Comparison of ENCODE assay signal across 1 cellular context in the genomic region with DNA sequence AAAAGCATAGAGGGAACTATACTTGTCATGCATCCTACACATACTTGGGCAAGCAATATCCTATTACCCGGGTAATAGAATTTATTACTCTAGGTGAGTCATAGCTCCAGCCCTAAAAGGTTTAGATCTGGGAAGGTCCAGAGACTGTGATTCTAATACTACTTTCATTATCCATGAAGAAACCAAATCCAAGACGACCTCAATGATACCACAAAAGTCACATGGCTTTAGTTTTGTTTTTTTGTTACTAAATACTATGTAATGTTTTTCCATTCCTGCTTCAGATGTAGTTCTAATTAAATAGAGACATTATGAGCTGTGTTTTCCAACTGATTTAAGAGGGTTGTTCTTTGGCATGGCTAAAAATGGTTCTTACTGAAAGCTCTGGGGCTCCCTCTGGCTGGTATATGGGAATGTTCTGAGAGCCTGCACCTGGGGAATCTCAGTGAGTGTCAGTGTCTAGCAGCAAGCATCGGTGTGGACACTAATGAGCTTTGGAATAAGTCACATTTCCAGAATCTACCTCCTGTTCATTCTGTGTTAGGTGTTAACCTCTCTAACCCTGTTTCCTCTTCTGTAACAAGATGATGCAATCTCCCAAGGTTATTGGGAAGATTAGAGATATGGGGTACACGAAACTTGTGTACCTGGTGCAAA.
TF ChIP-seq lines count a peak whose summit lies in the region.

No MANE protein-coding gene starts in this region.

TF ChIP-seq in HepG2, 621 proteins besides CTCF, POLR2A, EP300 and RAD21 (continues in another document):
- TF ChIP-seq, protein P1, sequence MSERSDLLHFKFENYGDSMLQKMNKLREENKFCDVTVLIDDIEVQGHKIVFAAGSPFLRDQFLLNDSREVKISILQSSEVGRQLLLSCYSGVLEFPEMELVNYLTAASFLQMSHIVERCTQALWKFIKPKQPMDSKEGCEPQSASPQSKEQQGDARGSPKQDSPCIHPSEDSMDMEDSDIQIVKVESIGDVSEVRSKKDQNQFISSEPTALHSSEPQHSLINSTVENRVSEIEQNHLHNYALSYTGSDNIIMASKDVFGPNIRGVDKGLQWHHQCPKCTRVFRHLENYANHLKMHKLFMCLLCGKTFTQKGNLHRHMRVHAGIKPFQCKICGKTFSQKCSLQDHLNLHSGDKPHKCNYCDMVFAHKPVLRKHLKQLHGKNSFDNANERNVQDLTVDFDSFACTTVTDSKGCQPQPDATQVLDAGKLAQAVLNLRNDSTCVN (CRISPR knock-in tag; IDR thresholded peaks at IDR 0.05; ENCODE audit: borderline replicate concordance) = no peak
- TF ChIP-seq SNRNP70 (IDR thresholded peaks at IDR 0.05; ENCODE audit: low read depth, low read length) = no peak
- no peak for TF ChIP-seq GPN1 (CRISPR knock-in tag; IDR thresholded peaks at IDR 0.05; ENCODE audit: borderline replicate concordance)
- no peak for TF ChIP-seq PHF20 (CRISPR knock-in tag; IDR thresholded peaks at IDR 0.05)
- TF ChIP-seq REPIN1 (CRISPR knock-in tag; IDR thresholded peaks at IDR 0.05; ENCODE audit: borderline replicate concordance, low read depth) = no peak; the same call in 1 of the 2 replicates
- TF ChIP-seq WIZ (CRISPR knock-in tag; IDR thresholded peaks at IDR 0.05) = no peak
- no peak for TF ChIP-seq PAF1 (CRISPR knock-in tag; IDR thresholded peaks at IDR 0.05)
- 0 out of 2 replicates have a peak, but pooled peaks have one; percentile 35 for TF ChIP-seq TGIF2 (CRISPR knock-in tag; IDR thresholded peaks at IDR 0.05)
- TF ChIP-seq NR2F1 (CRISPR knock-in tag; IDR thresholded peaks at IDR 0.05) = peak in 1 of 2 experiments; percentile 50; a peak in 1 of 4 replicates
- no peak for TF ChIP-seq ZBTB42 (CRISPR knock-in tag; IDR thresholded peaks at IDR 0.05)
- no peak for TF ChIP-seq ZNF780A (CRISPR knock-in tag; IDR thresholded peaks at IDR 0.05)
- TF ChIP-seq, protein P2, sequence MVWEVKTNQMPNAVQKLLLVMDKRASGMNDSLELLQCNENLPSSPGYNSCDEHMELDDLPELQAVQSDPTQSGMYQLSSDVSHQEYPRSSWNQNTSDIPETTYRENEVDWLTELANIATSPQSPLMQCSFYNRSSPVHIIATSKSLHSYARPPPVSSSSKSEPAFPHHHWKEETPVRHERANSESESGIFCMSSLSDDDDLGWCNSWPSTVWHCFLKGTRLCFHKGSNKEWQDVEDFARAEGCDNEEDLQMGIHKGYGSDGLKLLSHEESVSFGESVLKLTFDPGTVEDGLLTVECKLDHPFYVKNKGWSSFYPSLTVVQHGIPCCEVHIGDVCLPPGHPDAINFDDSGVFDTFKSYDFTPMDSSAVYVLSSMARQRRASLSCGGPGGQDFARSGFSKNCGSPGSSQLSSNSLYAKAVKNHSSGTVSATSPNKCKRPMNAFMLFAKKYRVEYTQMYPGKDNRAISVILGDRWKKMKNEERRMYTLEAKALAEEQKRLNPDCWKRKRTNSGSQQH (CRISPR knock-in tag; IDR thresholded peaks at IDR 0.05; ENCODE audit: low read depth) = no peak
- TF ChIP-seq NR1H2 (CRISPR knock-in tag; IDR thresholded peaks at IDR 0.05; ENCODE audit: borderline replicate concordance, low read depth) = no peak
- TF ChIP-seq ZFP82 (CRISPR knock-in tag; IDR thresholded peaks at IDR 0.05; ENCODE audit: borderline replicate concordance) = no peak
- no peak for TF ChIP-seq ZNF468 (CRISPR knock-in tag; IDR thresholded peaks at IDR 0.05)
- TF ChIP-seq, protein P3, sequence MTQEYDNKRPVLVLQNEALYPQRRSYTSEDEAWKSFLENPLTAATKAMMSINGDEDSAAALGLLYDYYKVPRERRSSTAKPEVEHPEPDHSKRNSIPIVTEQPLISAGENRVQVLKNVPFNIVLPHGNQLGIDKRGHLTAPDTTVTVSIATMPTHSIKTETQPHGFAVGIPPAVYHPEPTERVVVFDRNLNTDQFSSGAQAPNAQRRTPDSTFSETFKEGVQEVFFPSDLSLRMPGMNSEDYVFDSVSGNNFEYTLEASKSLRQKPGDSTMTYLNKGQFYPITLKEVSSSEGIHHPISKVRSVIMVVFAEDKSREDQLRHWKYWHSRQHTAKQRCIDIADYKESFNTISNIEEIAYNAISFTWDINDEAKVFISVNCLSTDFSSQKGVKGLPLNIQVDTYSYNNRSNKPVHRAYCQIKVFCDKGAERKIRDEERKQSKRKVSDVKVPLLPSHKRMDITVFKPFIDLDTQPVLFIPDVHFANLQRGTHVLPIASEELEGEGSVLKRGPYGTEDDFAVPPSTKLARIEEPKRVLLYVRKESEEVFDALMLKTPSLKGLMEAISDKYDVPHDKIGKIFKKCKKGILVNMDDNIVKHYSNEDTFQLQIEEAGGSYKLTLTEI (CRISPR knock-in tag; conservative IDR thresholded peaks at IDR 0.05) = no peak
- 0 out of 2 replicates have a peak, but pooled peaks have one; percentile 66 for TF ChIP-seq ZSCAN31 (CRISPR knock-in tag; IDR thresholded peaks at IDR 0.05; ENCODE audit: low read depth)
- no peak for TF ChIP-seq ARHGAP35 (CRISPR knock-in tag; IDR thresholded peaks at IDR 0.05; ENCODE audit: borderline replicate concordance)
- no peak for TF ChIP-seq ZNF777 (CRISPR knock-in tag; IDR thresholded peaks at IDR 0.05)
- TF ChIP-seq, protein P4, sequence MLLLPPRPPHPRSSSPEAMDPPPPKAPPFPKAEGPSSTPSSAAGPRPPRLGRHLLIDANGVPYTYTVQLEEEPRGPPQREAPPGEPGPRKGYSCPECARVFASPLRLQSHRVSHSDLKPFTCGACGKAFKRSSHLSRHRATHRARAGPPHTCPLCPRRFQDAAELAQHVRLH (CRISPR knock-in tag; IDR thresholded peaks at IDR 0.05; ENCODE audit: borderline replicate concordance, low read depth) = no peak; the same call in 1 of the 2 replicates
- no peak for TF ChIP-seq KLF11 (CRISPR knock-in tag; IDR thresholded peaks at IDR 0.05)
- no peak for TF ChIP-seq ZNF260 (CRISPR knock-in tag; IDR thresholded peaks at IDR 0.05; ENCODE audit: borderline replicate concordance, low read depth)
- no peak for TF ChIP-seq TBX3 (IDR thresholded peaks at IDR 0.05; ENCODE audit: borderline replicate concordance)
- TF ChIP-seq SOX6 (IDR thresholded peaks at IDR 0.05) = no peak
- TF ChIP-seq SOX6 (CRISPR knock-in tag; IDR thresholded peaks at IDR 0.05) = no peak; the same call in 1 of the 2 replicates
- no peak for TF ChIP-seq SUZ12 (IDR thresholded peaks at IDR 0.05; ENCODE audit: low read depth, low read length)
- no peak for TF ChIP-seq ZSCAN22 (CRISPR knock-in tag; IDR thresholded peaks at IDR 0.05)
- no peak for TF ChIP-seq YY1 (IDR thresholded peaks at IDR 0.05; ENCODE audit: insufficient read depth, insufficient replicate concordance, low read depth, low read length)
- TF ChIP-seq ZSCAN21 (CRISPR knock-in tag; IDR thresholded peaks at IDR 0.05; ENCODE audit: borderline replicate concordance) = no peak
- no peak for TF ChIP-seq ZNF501 (CRISPR knock-in tag; IDR thresholded peaks at IDR 0.05)
- TF ChIP-seq AHR (CRISPR knock-in tag; IDR thresholded peaks at IDR 0.05) = no peak
- TF ChIP-seq, protein P5, sequence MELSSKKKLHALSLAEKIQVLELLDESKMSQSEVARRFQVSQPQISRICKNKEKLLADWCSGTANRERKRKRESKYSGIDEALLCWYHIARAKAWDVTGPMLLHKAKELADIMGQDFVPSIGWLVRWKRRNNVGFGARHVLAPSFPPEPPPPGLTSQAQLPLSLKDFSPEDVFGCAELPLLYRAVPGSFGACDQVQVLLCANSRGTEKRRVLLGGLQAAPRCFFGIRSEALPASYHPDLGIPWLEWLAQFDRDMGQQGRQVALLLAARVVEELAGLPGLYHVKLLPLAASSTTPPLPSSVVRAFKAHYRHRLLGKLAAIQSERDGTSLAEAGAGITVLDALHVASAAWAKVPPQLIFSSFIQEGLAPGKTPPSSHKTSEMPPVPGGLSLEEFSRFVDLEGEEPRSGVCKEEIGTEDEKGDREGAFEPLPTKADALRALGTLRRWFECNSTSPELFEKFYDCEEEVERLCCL (CRISPR knock-in tag; IDR thresholded peaks at IDR 0.05; ENCODE audit: borderline replicate concordance) = no peak
- TF ChIP-seq NFKB2 (CRISPR knock-in tag; IDR thresholded peaks at IDR 0.05; ENCODE audit: borderline replicate concordance) = no peak
- peak; percentile 49; the same call in 1 of the 2 replicates for TF ChIP-seq ZNF12 (CRISPR knock-in tag; IDR thresholded peaks at IDR 0.05)
- TF ChIP-seq ZFAT (CRISPR knock-in tag; conservative IDR thresholded peaks at IDR 0.05) = no peak
- no peak for TF ChIP-seq THYN1 (CRISPR knock-in tag; IDR thresholded peaks at IDR 0.05; ENCODE audit: borderline replicate concordance, low read depth)
- no peak for TF ChIP-seq ZNF354B (CRISPR knock-in tag; IDR thresholded peaks at IDR 0.05)
- TF ChIP-seq, protein P6, sequence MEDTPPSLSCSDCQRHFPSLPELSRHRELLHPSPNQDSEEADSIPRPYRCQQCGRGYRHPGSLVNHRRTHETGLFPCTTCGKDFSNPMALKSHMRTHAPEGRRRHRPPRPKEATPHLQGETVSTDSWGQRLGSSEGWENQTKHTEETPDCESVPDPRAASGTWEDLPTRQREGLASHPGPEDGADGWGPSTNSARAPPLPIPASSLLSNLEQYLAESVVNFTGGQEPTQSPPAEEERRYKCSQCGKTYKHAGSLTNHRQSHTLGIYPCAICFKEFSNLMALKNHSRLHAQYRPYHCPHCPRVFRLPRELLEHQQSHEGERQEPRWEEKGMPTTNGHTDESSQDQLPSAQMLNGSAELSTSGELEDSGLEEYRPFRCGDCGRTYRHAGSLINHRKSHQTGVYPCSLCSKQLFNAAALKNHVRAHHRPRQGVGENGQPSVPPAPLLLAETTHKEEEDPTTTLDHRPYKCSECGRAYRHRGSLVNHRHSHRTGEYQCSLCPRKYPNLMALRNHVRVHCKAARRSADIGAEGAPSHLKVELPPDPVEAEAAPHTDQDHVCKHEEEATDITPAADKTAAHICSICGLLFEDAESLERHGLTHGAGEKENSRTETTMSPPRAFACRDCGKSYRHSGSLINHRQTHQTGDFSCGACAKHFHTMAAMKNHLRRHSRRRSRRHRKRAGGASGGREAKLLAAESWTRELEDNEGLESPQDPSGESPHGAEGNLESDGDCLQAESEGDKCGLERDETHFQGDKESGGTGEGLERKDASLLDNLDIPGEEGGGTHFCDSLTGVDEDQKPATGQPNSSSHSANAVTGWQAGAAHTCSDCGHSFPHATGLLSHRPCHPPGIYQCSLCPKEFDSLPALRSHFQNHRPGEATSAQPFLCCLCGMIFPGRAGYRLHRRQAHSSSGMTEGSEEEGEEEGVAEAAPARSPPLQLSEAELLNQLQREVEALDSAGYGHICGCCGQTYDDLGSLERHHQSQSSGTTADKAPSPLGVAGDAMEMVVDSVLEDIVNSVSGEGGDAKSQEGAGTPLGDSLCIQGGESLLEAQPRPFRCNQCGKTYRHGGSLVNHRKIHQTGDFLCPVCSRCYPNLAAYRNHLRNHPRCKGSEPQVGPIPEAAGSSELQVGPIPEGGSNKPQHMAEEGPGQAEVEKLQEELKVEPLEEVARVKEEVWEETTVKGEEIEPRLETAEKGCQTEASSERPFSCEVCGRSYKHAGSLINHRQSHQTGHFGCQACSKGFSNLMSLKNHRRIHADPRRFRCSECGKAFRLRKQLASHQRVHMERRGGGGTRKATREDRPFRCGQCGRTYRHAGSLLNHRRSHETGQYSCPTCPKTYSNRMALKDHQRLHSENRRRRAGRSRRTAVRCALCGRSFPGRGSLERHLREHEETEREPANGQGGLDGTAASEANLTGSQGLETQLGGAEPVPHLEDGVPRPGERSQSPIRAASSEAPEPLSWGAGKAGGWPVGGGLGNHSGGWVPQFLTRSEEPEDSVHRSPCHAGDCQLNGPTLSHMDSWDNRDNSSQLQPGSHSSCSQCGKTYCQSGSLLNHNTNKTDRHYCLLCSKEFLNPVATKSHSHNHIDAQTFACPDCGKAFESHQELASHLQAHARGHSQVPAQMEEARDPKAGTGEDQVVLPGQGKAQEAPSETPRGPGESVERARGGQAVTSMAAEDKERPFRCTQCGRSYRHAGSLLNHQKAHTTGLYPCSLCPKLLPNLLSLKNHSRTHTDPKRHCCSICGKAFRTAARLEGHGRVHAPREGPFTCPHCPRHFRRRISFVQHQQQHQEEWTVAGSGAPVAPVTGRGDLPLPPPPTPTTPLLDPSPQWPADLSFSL (CRISPR knock-in tag; IDR thresholded peaks at IDR 0.05) = peak; percentile 49; the same call in 1 of the 2 replicates
- TF ChIP-seq SMAD3 (CRISPR knock-in tag; IDR thresholded peaks at IDR 0.05) = peak; percentile 51; the same call in 1 of the 2 replicates
- TF ChIP-seq TEAD2 (CRISPR knock-in tag; IDR thresholded peaks at IDR 0.05) = no peak
- TF ChIP-seq FOXM1 (CRISPR knock-in tag; IDR thresholded peaks at IDR 0.05) = no peak
- TF ChIP-seq, protein P7, sequence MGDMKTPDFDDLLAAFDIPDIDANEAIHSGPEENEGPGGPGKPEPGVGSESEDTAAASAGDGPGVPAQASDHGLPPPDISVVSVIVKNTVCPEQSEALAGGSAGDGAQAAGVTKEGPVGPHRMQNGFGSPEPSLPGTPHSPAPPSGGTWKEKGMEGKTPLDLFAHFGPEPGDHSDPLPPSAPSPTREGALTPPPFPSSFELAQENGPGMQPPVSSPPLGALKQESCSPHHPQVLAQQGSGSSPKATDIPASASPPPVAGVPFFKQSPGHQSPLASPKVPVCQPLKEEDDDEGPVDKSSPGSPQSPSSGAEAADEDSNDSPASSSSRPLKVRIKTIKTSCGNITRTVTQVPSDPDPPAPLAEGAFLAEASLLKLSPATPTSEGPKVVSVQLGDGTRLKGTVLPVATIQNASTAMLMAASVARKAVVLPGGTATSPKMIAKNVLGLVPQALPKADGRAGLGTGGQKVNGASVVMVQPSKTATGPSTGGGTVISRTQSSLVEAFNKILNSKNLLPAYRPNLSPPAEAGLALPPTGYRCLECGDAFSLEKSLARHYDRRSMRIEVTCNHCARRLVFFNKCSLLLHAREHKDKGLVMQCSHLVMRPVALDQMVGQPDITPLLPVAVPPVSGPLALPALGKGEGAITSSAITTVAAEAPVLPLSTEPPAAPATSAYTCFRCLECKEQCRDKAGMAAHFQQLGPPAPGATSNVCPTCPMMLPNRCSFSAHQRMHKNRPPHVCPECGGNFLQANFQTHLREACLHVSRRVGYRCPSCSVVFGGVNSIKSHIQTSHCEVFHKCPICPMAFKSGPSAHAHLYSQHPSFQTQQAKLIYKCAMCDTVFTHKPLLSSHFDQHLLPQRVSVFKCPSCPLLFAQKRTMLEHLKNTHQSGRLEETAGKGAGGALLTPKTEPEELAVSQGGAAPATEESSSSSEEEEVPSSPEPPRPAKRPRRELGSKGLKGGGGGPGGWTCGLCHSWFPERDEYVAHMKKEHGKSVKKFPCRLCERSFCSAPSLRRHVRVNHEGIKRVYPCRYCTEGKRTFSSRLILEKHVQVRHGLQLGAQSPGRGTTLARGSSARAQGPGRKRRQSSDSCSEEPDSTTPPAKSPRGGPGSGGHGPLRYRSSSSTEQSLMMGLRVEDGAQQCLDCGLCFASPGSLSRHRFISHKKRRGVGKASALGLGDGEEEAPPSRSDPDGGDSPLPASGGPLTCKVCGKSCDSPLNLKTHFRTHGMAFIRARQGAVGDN (CRISPR knock-in tag; IDR thresholded peaks at IDR 0.05) = no peak
- no peak for TF ChIP-seq AGO1 (IDR thresholded peaks at IDR 0.05; ENCODE audit: low read depth, low read length, poor library complexity, severe bottlenecking)
- TF ChIP-seq NCOA2 (CRISPR knock-in tag; IDR thresholded peaks at IDR 0.05) = peak; percentile 78
- TF ChIP-seq, protein P8, sequence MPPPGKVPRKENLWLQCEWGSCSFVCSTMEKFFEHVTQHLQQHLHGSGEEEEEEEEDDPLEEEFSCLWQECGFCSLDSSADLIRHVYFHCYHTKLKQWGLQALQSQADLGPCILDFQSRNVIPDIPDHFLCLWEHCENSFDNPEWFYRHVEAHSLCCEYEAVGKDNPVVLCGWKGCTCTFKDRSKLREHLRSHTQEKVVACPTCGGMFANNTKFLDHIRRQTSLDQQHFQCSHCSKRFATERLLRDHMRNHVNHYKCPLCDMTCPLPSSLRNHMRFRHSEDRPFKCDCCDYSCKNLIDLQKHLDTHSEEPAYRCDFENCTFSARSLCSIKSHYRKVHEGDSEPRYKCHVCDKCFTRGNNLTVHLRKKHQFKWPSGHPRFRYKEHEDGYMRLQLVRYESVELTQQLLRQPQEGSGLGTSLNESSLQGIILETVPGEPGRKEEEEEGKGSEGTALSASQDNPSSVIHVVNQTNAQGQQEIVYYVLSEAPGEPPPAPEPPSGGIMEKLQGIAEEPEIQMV (CRISPR knock-in tag; IDR thresholded peaks at IDR 0.05; ENCODE audit: low read depth) = no peak
